In the genomic region with DNA sequence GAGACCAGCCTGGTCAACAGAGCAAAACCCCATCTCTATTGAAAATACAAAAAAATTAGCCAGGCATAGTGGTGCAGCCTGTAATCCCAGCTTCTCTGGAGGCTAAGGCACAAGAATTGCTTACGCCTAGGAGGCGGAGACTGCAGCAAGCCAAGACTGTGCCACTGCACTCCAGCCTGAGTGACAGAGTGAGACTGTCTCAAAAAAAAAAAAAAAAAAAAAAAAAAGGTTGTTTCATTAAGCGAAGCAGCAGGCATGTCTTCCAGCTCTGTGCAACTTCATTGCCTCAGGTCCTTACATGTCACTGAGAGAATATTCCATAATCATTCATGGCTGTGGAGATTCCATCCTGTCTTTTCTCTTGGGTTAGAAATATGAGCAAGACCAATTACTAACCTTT, we compare ENCODE assay signal across 23 cellular contexts.
"Had no signal": no experiment of that assay in that cellular context is flagged by ENCODE, and none has a peak within 500 bp of the region (broad histone marks: within the 10 kb centered on the region; RNA-seq: fewer than 3 reads in every experiment).

No MANE protein-coding gene starts in this region.

- H3K27ac ChIP-seq: colonic mucosa, SK-N-MC had no signal

- DNase-seq: activated CD4-positive, alpha-beta T cell treated with anti-CD3 and anti-CD28 coated beads for 4 hours; activated CD8-positive, alpha-beta memory T cell treated with anti-CD3 and anti-CD28 coated beads, Interleukin-2, amount 50 U/mL, for 4 hours; activated CD8-positive, alpha-beta T cell treated with anti-CD3 and anti-CD28 coated beads for 36 hours; activated gamma-delta T cell treated with Interleukin-2 at 50 U/mL for 16 hours; activated naive CD4-positive, alpha-beta T cell treated with anti-CD3 and anti-CD28 coated beads, Interleukin-2, amount 10 ng/mL, durations not matched to agents 7 days and 5 days; activated naive CD8-positive, alpha-beta T cell treated with anti-CD3 and anti-CD28 coated beads for 36 hours; activated T-cell treated with anti-CD3 and anti-CD28 coated beads, Interleukin-2, amount 50 U/mL, for 72 hours; anterior cingulate cortex; caudate nucleus; colonic mucosa; Kasumi-1; NCI-H1048; NCI-H146; NCI-H187 treated with DMSO at 0.1 percent for 48 hours; NCI-H2081 treated with DMSO at 0.1 percent for 48 hours; NCI-H446 treated with DMSO at 0.1 percent for 48 hours; NCI-H524 treated with DMSO at 0.1 percent for 48 hours; NCI-H748 treated with DMSO at 0.1 percent for 48 hours; RPMI8226; SW 1271 had no signal

- H3K36me3 ChIP-seq: colonic mucosa had no signal

- H3K4me3 ChIP-seq: colonic mucosa, SK-N-MC had no signal

- H3K9me3 ChIP-seq: colonic mucosa had no signal

- ATAC-seq: activated CD4-positive, CD25-positive, alpha-beta regulatory T cell treated with anti-CD3 and anti-CD28 coated beads, Interleukin-2, amount 50 U/mL, for 24 hours; activated CD8-positive, alpha-beta T cell treated with anti-CD3 and anti-CD28 coated beads for 36 hours; activated T-cell treated with anti-CD3 and anti-CD28 coated beads, Interleukin-2, amount 50 U/mL, for 72 hours; Right ventricle myocardium inferior had no signal

- H3K4me1 ChIP-seq: colonic mucosa had no signal

- H3K27me3 ChIP-seq: colonic mucosa had no signal
